Comparison of ENCODE assay signal across 10 cellular contexts in genomic region chr10:21724020-21724589, GRCh38.
A peak's percentile ranks its signal among the peaks of the same experiment; 100 is the strongest.
DNase-seq lines count a peak whose midpoint lies in the region; ATAC-seq and TF ChIP-seq lines count a peak whose summit lies in the region.
"Had no signal": no experiment of that assay in that cellular context is flagged by ENCODE, and none has a peak within 500 bp of the region (broad histone marks: within the 10 kb centered on the region; RNA-seq: fewer than 3 reads in every experiment).

No MANE protein-coding gene starts in this region.

- H3K36me3 ChIP-seq in A673 (ENCODE audit: insufficient read depth, low read length, poor library complexity, severe bottlenecking) (no peaks in the 10 kb centered on the region), DOHH2 (ENCODE audit: control insufficient read depth, low read length) (peaks cover 47% of the 10 kb centered on the region)
- H3K36me3 ChIP-seq: brain microvascular endothelial cell had no signal

- BruUV-seq in A673 (replicated peaks; lab: Mats Ljungman, UMichigan) = no TSS peak

- H3K27ac ChIP-seq in A673 (ENCODE audit: low read depth, low read length, poor library complexity, severe bottlenecking) (peak overlapping the region; percentile 64), DOHH2 (ENCODE audit: low read depth, low read length) (no peak overlapping the region), caudate nucleus (ENCODE audit: low read depth, low read length) (no peak overlapping the region)
- H3K27ac ChIP-seq: brain microvascular endothelial cell, skin epidermis had no signal

- no peak for ATAC-seq in HG03457 (IDR thresholded peaks at IDR 0.05; ENCODE audit: unreplicated experiment)

- in situ Hi-C loops in SK-MEL-5 (cut with HindIII; ENCODE audit: low pct_unique_long_range_greater_than_20kb, low sequenced_read_pairs) = no loop called here

- peaks cover 11% of the 10 kb centered on the region; the same call in 1 of the 2 replicates for H4K20me1 ChIP-seq in DOHH2 (ENCODE audit: control insufficient read depth, insufficient read depth, low read depth, low read length)

- H3K4me2 ChIP-seq in DOHH2 (ENCODE audit: low read length) = peak overlapping the region; percentile 27

- H3K27me3 ChIP-seq in A673 (replicated peaks; ENCODE audit: insufficient read depth, low read depth, low read length, poor library complexity) (no peaks in the 10 kb centered on the region), DOHH2 (ENCODE audit: control insufficient read depth, low read length) (no peaks in the 10 kb centered on the region)
- H3K27me3 ChIP-seq: brain microvascular endothelial cell had no signal

- POLR2A ChIA-PET in A673 (lab: Charles Lee; ENCODE audit: low non-redundant PET) = no interaction called here

- H3K79me2 ChIP-seq in DOHH2 (ENCODE audit: control insufficient read depth, low read length) = peaks cover 6% of the 10 kb centered on the region

- DNase-seq in A673 (ENCODE audit: low spot score) = peak; percentile 59
- DNase-seq in SK-MEL-5 (ENCODE audit: low read depth, low spot score) = peak; percentile 48
- peak; percentile 30 for DNase-seq in fibroblast of pulmonary artery (ENCODE audit: low read depth)
- DNase-seq in caudate nucleus (lab: John Stamatoyannopoulos, UW) = no peak
- no peak for DNase-seq in NK-92 (lab: John Stamatoyannopoulos, UW; ENCODE audit: unreplicated experiment)
- DNase-seq in SK-N-DZ (ENCODE audit: low spot score) = no peak

- no peak for TF ChIP-seq CTCF in A673 (conservative IDR thresholded peaks at IDR 0.05; ENCODE audit: low read depth, low read length)
- no peak for TF ChIP-seq CTCF in DOHH2 (IDR thresholded peaks at IDR 0.05; ENCODE audit: low read depth, low read length, poor library complexity, severe bottlenecking)
- no peak for TF ChIP-seq CTCF in fibroblast of pulmonary artery (IDR thresholded peaks at IDR 0.05; ENCODE audit: low read length, missing control alignments)

- H3K4me3 ChIP-seq in A673 (ENCODE audit: low read depth, low read length, poor library complexity, severe bottlenecking) (peak overlapping the region; percentile 17), DOHH2 (ENCODE audit: low read length) (no peak overlapping the region), fibroblast of pulmonary artery (replicated peaks; ENCODE audit: low read depth, low read length) (no peak overlapping the region)
- H3K4me3 ChIP-seq: skin epidermis had no signal

- CTCF ChIA-PET in A673 (lab: Charles Lee) = interaction anchor here (0.6 kb wide), 2 partner anchors 197 to 205 kb away, joined by 4 to 11 read pairs; no protein-coding TSS in a partner anchor

- intact Hi-C loops in A673 (cut with micrococcal nuclease; ENCODE audit: unreplicated experiment) = no loop called here

- H3K4me1 ChIP-seq in A673 (ENCODE audit: insufficient read depth, low read length, poor library complexity, severe bottlenecking) (peaks cover 88% of the 10 kb centered on the region), DOHH2 (ENCODE audit: control insufficient read depth, low read length) (peaks cover 21% of the 10 kb centered on the region)

- H3F3A ChIP-seq in DOHH2 (ENCODE audit: control insufficient read depth, insufficient read depth) = peaks cover 16% of the 10 kb centered on the region

- no peaks in the 10 kb centered on the region for H3K9me2 ChIP-seq in DOHH2 (replicated peaks; ENCODE audit: control insufficient read depth, low read length)

- H3K9me3 ChIP-seq in A673 (ENCODE audit: low read depth, low read length, poor library complexity, severe bottlenecking) = no peaks in the 10 kb centered on the region
- no peaks in the 10 kb centered on the region for H3K9me3 ChIP-seq in DOHH2 (ENCODE audit: control insufficient read depth, insufficient read depth, low read length)

Comparison
In these comparisons a context has a peak if more than half of its experiments do, and no peak if none do; other contexts are left out.
1. DNase-seq: peak in A673 (single experiment), SK-MEL-5 (single experiment) and fibroblast of pulmonary artery (single experiment); none in caudate nucleus (0 of 61), NK-92 (single experiment) and SK-N-DZ (single experiment).